Comparison of ENCODE assay signal across 1 cellular context in genomic region chr15:59150185-59150584, GRCh38.
TF ChIP-seq lines count a peak whose summit lies in the region.

No MANE protein-coding gene starts in this region.

TF ChIP-seq in WTC11, 78 proteins besides CTCF, POLR2A, EP300 and RAD21 (continued from another document):
- TF ChIP-seq AR (CRISPR knock-in tag; IDR thresholded peaks at IDR 0.05) (no peak), CREM (CRISPR knock-in tag; IDR thresholded peaks at IDR 0.05) (no peak), ZNF232 (CRISPR knock-in tag; IDR thresholded peaks at IDR 0.05) (no peak), MLX (CRISPR knock-in tag; IDR thresholded peaks at IDR 0.05) (no peak), AFF4 (CRISPR knock-in tag; IDR thresholded peaks at IDR 0.05; ENCODE audit: borderline replicate concordance) (no peak)
